ENCODE assay signal across 8 cellular contexts in genomic region chr9:133992780-133993634, GRCh38. TPM values are rescaled to one million over a fixed set of nuclear protein-coding genes. Genes with fewer than 3 reads are reported as not detected.
DNase-seq lines count a peak whose midpoint lies in the region; ATAC-seq and TF ChIP-seq lines count a peak whose summit lies in the region.

No MANE protein-coding gene starts in this region.

- peak; percentile 59 for DNase-seq in CD14-positive monocyte (ENCODE audit: low spot score)
- DNase-seq in HS-5 (ENCODE audit: low read depth): peak; percentile 77
- no peak for DNase-seq in NT2/D1 (ENCODE audit: low read depth, low spot score)
- peak; percentile 77 for DNase-seq in activated CD8-positive, alpha-beta memory T cell treated with anti-CD3 and anti-CD28 coated beads, Interleukin-2, amount 50 U/mL, for 4 hours
- peak; percentile 73 for DNase-seq in epidermal melanocyte (ENCODE audit: insufficient read length, low spot score)
- DNase-seq in stimulated activated CD8-positive, alpha-beta memory T cell treated with anti-CD3 and anti-CD28 coated beads, Interleukin-7, amount 100 ng/mL, for 24 hours (ENCODE audit: low read depth): peak; percentile 42

- TF ChIP-seq CTCF in CD14-positive monocyte (IDR thresholded peaks at IDR 0.05): peak; percentile 57

- peaks cover 5% of the 10 kb centered on the region for H3K36me3 ChIP-seq in NT2/D1 (ENCODE audit: insufficient read depth, insufficient read length, low read length)
- no peaks in the 10 kb centered on the region for H3K36me3 ChIP-seq in mucosa of stomach (ENCODE audit: control insufficient read depth, insufficient read depth, low read length)

- H3K9me3 ChIP-seq in NT2/D1 (ENCODE audit: insufficient read depth, low read length) (no peaks in the 10 kb centered on the region), mucosa of stomach (ENCODE audit: control insufficient read depth, low read length) (no peaks in the 10 kb centered on the region)

- intact Hi-C loops in CD14-positive monocyte (cut with micrococcal nuclease): loop anchor here in 1 of 2 donors (1.0 to 5.0 kb wide), 2 partner anchors 36 to 200 kb away; no protein-coding TSS in a partner anchor

- H3K4me3 ChIP-seq in NT2/D1 (ENCODE audit: insufficient read length, low read depth) (peak overlapping the region; percentile 90), mucosa of stomach (ENCODE audit: low read length) (peak overlapping the region; percentile 82)

- no peaks in the 10 kb centered on the region for H3K36me3 Mint-ChIP-seq in CD14-positive monocyte

- peak overlapping the region in 3 of 7 donors; percentile 22 to 64 (median 30) for H3K27ac Mint-ChIP-seq in CD14-positive monocyte

- H3K9ac ChIP-seq in NT2/D1 (ENCODE audit: insufficient read length, low read depth): peak overlapping the region; percentile 97
- peak overlapping the region; percentile 76 for H3K9ac ChIP-seq in mucosa of stomach (ENCODE audit: low read length)

- peak overlapping the region; percentile 74 to 84 for H3K4me3 Mint-ChIP-seq in CD14-positive monocyte

- H3K4me1 ChIP-seq in NT2/D1 (ENCODE audit: insufficient read depth, insufficient read length): peaks cover 25% of the 10 kb centered on the region
- peaks cover 35% of the 10 kb centered on the region for H3K4me1 ChIP-seq in mucosa of stomach (ENCODE audit: control insufficient read depth, insufficient read depth, low read length)

- peaks cover 0 to 6% (median 0%) of the 10 kb centered on the region in 7 donors for H3K9me3 Mint-ChIP-seq in CD14-positive monocyte

- peaks cover 2% of the 10 kb centered on the region for H3K27me3 ChIP-seq in NT2/D1 (ENCODE audit: insufficient read depth, insufficient read length)
- H3K27me3 ChIP-seq in mucosa of stomach (ENCODE audit: control insufficient read depth, insufficient read depth, low read length): peaks cover 4% of the 10 kb centered on the region

- peaks cover 33% of the 10 kb centered on the region for H3K4me1 Mint-ChIP-seq in CD14-positive monocyte

- peaks cover 22 to 29% (median 23%) of the 10 kb centered on the region in 3 donors for H3K27me3 Mint-ChIP-seq in CD14-positive monocyte (ENCODE audit: low read depth in 3 of 3)

- peak; percentile 60 for ATAC-seq in GM19455 (IDR thresholded peaks at IDR 0.05; ENCODE audit: unreplicated experiment)

RNA-seq across cellular contexts. Expression of gene VAV2, which starts 0.9 kb away (rescaled TPM):
- polyA plus RNA-seq in CD14-positive monocyte: 1 to 10 TPM; 2.3 TPM

RNA-seq across cellular contexts. Expression of gene BRD3OS, which starts 32.3 kb away (rescaled TPM):
- polyA plus RNA-seq in CD14-positive monocyte: 1 to 10 TPM; 6.6 to 6.8 TPM
